Comparison of ENCODE assay signal across 14 cellular contexts in the genomic region with DNA sequence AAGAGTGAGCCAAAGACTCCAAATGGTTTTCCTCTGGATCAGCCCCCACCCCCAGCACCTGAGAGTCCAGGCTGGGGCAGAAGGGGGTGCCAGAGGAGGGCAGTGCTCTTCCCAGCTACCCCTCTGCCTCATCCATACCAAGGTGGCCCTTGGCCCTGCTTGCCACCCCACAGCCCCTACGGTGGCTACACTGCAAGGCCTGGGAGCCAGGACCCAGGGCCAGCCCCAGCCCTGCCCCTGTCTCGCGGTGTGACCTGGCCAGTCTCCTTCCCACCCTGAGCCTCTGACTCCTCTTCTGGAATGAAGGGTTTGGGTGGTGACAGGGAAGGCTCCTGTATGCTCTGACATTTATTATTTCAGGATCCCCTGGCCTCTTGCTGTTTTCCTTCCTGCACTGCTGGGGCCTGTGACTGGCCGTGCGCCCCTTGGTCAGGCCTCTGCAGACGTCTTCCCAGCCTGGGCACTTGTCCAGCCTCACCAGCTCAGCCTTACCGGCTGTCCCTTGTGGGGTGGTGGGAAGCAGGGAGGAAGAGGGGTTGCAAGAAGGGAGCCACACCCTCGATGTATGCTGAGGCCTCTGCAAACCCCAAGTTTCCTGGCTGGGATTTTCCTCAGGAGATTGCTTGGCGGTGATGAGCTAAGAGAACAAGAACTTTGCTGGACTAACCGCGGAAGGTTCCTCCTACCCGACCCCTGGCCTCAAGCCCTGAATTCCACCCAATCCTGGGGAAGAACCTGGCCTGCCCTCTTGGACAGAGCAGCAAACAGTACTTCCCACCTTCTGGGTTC. TPM values are rescaled to one million over a fixed set of nuclear protein-coding genes. Genes with fewer than 3 reads are reported as not detected.
DNase-seq lines count a peak whose midpoint lies in the region; ATAC-seq, FAIRE-seq and TF ChIP-seq lines count a peak whose summit lies in the region.
"Had no signal": no experiment of that assay in that cellular context is flagged by ENCODE, and none has a peak within 500 bp of the region (broad histone marks: within the 10 kb centered on the region; RNA-seq: fewer than 3 reads in every experiment).

No MANE protein-coding gene starts in this region.

- intact Hi-C loops in stomach (cut with DNase I; ENCODE audit: low total_unique reads) = no loop called here

- H3K27ac ChIP-seq in stomach = peak overlapping the region in 3 of 5 donors; percentile 4 to 64 (median 32)
- H3K27ac ChIP-seq: SJCRH30 had no signal

- H3K27ac Mint-ChIP-seq in activated T-helper 17 cell treated with anti-CD3 and anti-CD28 coated beads, Interleukin-2, amount 50 U/mL, for 72 hours = no peak overlapping the region
- H3K27ac Mint-ChIP-seq: activated T-helper 1 cell treated with anti-CD3 and anti-CD28 coated beads, Interleukin-12 subunit alpha, Interleukin-12 subunit beta, Interleukin-2, Interleukin-4 antibody, amounts not matched to agents 30 ng/mL and 10 ng/mL and 1 ng/mL, durations not matched to agents 14 hours and 24 hours and 36 hours; CD14-positive monocyte; GM23338; stimulated activated memory B cell treated with anti-CD40 and anti-IgM and Interleukin-4, amounts not matched to agents 10 μg/mL and 1 μg/mL and 100 μg/mL, for 72 hours had no signal

- H3K9me3 Mint-ChIP-seq in activated T-helper 17 cell treated with anti-CD3 and anti-CD28 coated beads, Interleukin-2, amount 50 U/mL, for 72 hours = no peaks in the 10 kb centered on the region
- H3K9me3 Mint-ChIP-seq: activated T-helper 1 cell treated with anti-CD3 and anti-CD28 coated beads, Interleukin-12 subunit alpha, Interleukin-12 subunit beta, Interleukin-2, Interleukin-4 antibody, amounts not matched to agents 30 ng/mL and 10 ng/mL and 1 ng/mL, durations not matched to agents 14 hours and 24 hours and 36 hours; GM23338; stimulated activated memory B cell treated with anti-CD40 and anti-IgM and Interleukin-4, amounts not matched to agents 10 μg/mL and 1 μg/mL and 100 μg/mL, for 72 hours had no signal

- no peaks in the 10 kb centered on the region for H3K27me3 ChIP-seq in stomach
- H3K27me3 ChIP-seq: SJCRH30 had no signal

- H3K27me3 Mint-ChIP-seq in activated T-helper 17 cell treated with anti-CD3 and anti-CD28 coated beads, Interleukin-2, amount 50 U/mL, for 72 hours = peaks cover 3% of the 10 kb centered on the region
- H3K27me3 Mint-ChIP-seq: stimulated activated memory B cell treated with anti-CD40 and anti-IgM and Interleukin-4, amounts not matched to agents 10 μg/mL and 1 μg/mL and 100 μg/mL, for 72 hours had no signal

- no peak for TF ChIP-seq POLR2A in H54 (IDR thresholded peaks at IDR 0.05; ENCODE audit: low read depth, low read length)
- TF ChIP-seq POLR2A in stomach (IDR thresholded peaks at IDR 0.05) = no peak

- H3K36me3 ChIP-seq in stomach = no peaks in the 10 kb centered on the region
- H3K36me3 ChIP-seq: SJCRH30 had no signal

- 46 to 56% (median 49%) methylated on average over 11 to 12 of the region's 12 CpGs for WGBS in stomach, 5 donors

- H3K4me3 Mint-ChIP-seq in activated T-helper 17 cell treated with anti-CD3 and anti-CD28 coated beads, Interleukin-2, amount 50 U/mL, for 72 hours = no peak overlapping the region
- H3K4me3 Mint-ChIP-seq: activated T-helper 1 cell treated with anti-CD3 and anti-CD28 coated beads, Interleukin-12 subunit alpha, Interleukin-12 subunit beta, Interleukin-2, Interleukin-4 antibody, amounts not matched to agents 30 ng/mL and 10 ng/mL and 1 ng/mL, durations not matched to agents 14 hours and 24 hours and 36 hours; CD14-positive monocyte; GM23338; stimulated activated memory B cell treated with anti-CD40 and anti-IgM and Interleukin-4, amounts not matched to agents 10 μg/mL and 1 μg/mL and 100 μg/mL, for 72 hours had no signal

- H3K9me3 ChIP-seq in stomach = no peaks in the 10 kb centered on the region
- H3K9me3 ChIP-seq: SJCRH30 had no signal

- DNase-seq in H54 (ENCODE audit: insufficient read length, low spot score) (peak; percentile 39), dermis blood vessel endothelial cell (peak; percentile 48), kidney tubule cell (ENCODE audit: low spot score) (peak; percentile 59), stomach (no peak), GM13976 (ENCODE audit: low spot score) (no peak)
- DNase-seq: NCI-H446, SJCRH30 had no signal

- no peak overlapping the region for H3K4me3 ChIP-seq in stomach
- H3K4me3 ChIP-seq: GM23338, SJCRH30 had no signal

- peak; percentile 57 for FAIRE-seq in H54 (lab: Jason Lieb, UNC)

- in situ Hi-C loops in GM13976 (cut with MboI; ENCODE audit: low sequenced_read_pairs, unreplicated experiment) = no loop called here

- peaks cover 7 to 44% (median 29%) of the 10 kb centered on the region in 4 donors for H3K4me1 ChIP-seq in stomach

- no peaks in the 10 kb centered on the region for H3K36me3 Mint-ChIP-seq in activated T-helper 17 cell treated with anti-CD3 and anti-CD28 coated beads, Interleukin-2, amount 50 U/mL, for 72 hours (ENCODE audit: low read depth)
- H3K36me3 Mint-ChIP-seq: CD14-positive monocyte; stimulated activated memory B cell treated with anti-CD40 and anti-IgM and Interleukin-4, amounts not matched to agents 10 μg/mL and 1 μg/mL and 100 μg/mL, for 72 hours had no signal

- TF ChIP-seq CTCF in stomach (IDR thresholded peaks at IDR 0.05) (no peak), GM13976 (IDR thresholded peaks at IDR 0.05; ENCODE audit: borderline replicate concordance, control extremely low read depth, extremely low read depth, insufficient read depth, missing control alignments) (no peak)

- no peaks in the 10 kb centered on the region for H3K4me1 Mint-ChIP-seq in activated T-helper 17 cell treated with anti-CD3 and anti-CD28 coated beads, Interleukin-2, amount 50 U/mL, for 72 hours
- H3K4me1 Mint-ChIP-seq: CD14-positive monocyte; stimulated activated memory B cell treated with anti-CD40 and anti-IgM and Interleukin-4, amounts not matched to agents 10 μg/mL and 1 μg/mL and 100 μg/mL, for 72 hours had no signal

- no peak for TF ChIP-seq EP300 in stomach (IDR thresholded peaks at IDR 0.05)

- ATAC-seq in activated T-helper 17 cell treated with anti-CD3 and anti-CD28 coated beads, Interleukin-2, amount 50 U/mL, for 72 hours (replicated peaks) = no peak
- ATAC-seq in HG03469 (IDR thresholded peaks at IDR 0.05; ENCODE audit: unreplicated experiment) (no peak), HG03439 (IDR thresholded peaks at IDR 0.05; ENCODE audit: unreplicated experiment) (no peak)
- ATAC-seq: GM23338; stimulated activated memory B cell treated with anti-CD40 and anti-IgM and Interleukin-4, amounts not matched to agents 10 μg/mL and 1 μg/mL and 100 μg/mL, for 72 hours had no signal

RNA-seq across cellular contexts. Expression of gene ASAP3, which starts 13.5 kb away (rescaled TPM):
- total RNA-seq in dermis blood vessel endothelial cell (15.7 and 25.5 TPM in 2 replicates), stomach (100 to 1,000 TPM in 1 of 5 donors, 10 to 100 TPM in 4; 29.2 to 228 (median 45.5) TPM)
- 10 to 100 TPM; 24.9 to 27.7 (median 25.1) TPM for polyA plus RNA-seq in stomach
- 1 to 10 TPM in 1 of 2 donors, under 1 TPM in 1; 0.37 to 1.0 TPM for total RNA-seq in activated T-helper 17 cell treated with anti-CD3 and anti-CD28 coated beads, Interleukin-2, amount 50 U/mL, for 72 hours
- total RNA-seq: activated T-helper 1 cell treated with anti-CD3 and anti-CD28 coated beads, Interleukin-12 subunit alpha, Interleukin-12 subunit beta, Interleukin-2, Interleukin-4 antibody, amounts not matched to agents 30 ng/mL and 10 ng/mL and 1 ng/mL, durations not matched to agents 14 hours and 24 hours and 36 hours had no signal

RNA-seq across cellular contexts. Expression of gene TCEA3, which starts 45.9 kb away (rescaled TPM):
- total RNA-seq in dermis blood vessel endothelial cell (0.60 and 1.7 TPM in 2 replicates), stomach (100 to 1,000 TPM in 2 of 5 donors, 10 to 100 TPM in 3; 44.9 to 155 (median 91.1) TPM)
- 100 to 1,000 TPM in 1 of 3 donors, 10 to 100 TPM in 2; 44.1 to 133 (median 75.6) TPM for polyA plus RNA-seq in stomach
- 10 to 100 TPM in 1 of 2 donors, 1 to 10 TPM in 1; 1.3 to 33.2 TPM for total RNA-seq in activated T-helper 17 cell treated with anti-CD3 and anti-CD28 coated beads, Interleukin-2, amount 50 U/mL, for 72 hours
- total RNA-seq: GM23338, SJCRH30 had no signal
- polyA plus RNA-seq: GM23338 had no signal

Comparison
In these comparisons a context has a peak if more than half of its experiments do, and no peak if none do; other contexts are left out.
1. DNase-seq: peak in H54 (single experiment), dermis blood vessel endothelial cell (single experiment) and kidney tubule cell (single experiment); none in stomach (single experiment) and GM13976 (single experiment).